25 cellular contexts compared by ENCODE assay signal in the genomic region with DNA sequence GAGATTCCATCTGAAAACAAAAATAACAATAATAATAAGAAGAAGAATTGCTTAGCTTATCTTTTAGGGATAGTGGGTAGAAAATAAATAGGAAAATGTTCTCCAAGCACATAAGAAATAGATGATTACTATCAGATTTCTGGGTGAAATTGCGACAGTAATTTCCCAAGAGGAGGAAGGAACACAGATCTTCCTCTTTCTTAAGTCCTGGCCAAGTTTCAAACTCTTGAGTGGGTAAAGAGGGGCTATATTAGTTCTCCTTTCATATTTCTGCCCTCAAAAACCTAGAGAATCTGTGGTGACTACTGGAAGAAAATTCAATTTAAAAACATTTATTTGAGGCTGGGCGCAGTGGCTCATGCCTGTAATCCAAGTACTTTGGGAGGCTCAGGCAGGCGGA.
A peak's percentile ranks its signal among the peaks of the same experiment; 100 is the strongest.
DNase-seq lines count a peak whose midpoint lies in the region; ATAC-seq lines count a peak whose summit lies in the region.
"Had no signal": no experiment of that assay in that cellular context is flagged by ENCODE, and none has a peak within 500 bp of the region (broad histone marks: within the 10 kb centered on the region; RNA-seq: fewer than 3 reads in every experiment).

No MANE protein-coding gene starts in this region.

- ATAC-seq in HG03342 (IDR thresholded peaks at IDR 0.05; ENCODE audit: unreplicated experiment): no peak
- ATAC-seq: A549, pancreas, WTC11 had no signal

- peak; percentile 97 to 98 for DNase-seq in AML-193 (lab: John Stamatoyannopoulos, UW)
- peak; percentile 5 for DNase-seq in KG1 (lab: John Stamatoyannopoulos, UW)
- DNase-seq in OCI-M1 (lab: John Stamatoyannopoulos, UW): peak; percentile 51
- DNase-seq in fibroblast of gingiva (ENCODE audit: low read depth): peak; percentile 8
- no peak for DNase-seq in HUDEP-2 (lab: John Stamatoyannopoulos, UW; ENCODE audit: unreplicated experiment in 76 of 76)
- no peak for DNase-seq in cerebellar nuclear complex (lab: John Stamatoyannopoulos, UW)
- no peak for DNase-seq in NCI-H1436 treated with DMSO at 0.1 percent for 48 hours (lab: John Stamatoyannopoulos, UW)
- DNase-seq: activated naive CD4-positive, alpha-beta T cell treated with anti-CD3 and anti-CD28 coated beads for 36 hours; Caco-2; DMS79; effector CD8-positive, alpha-beta T cell; erythroblast; GDM1; HCEC 1CT; head of caudate nucleus; Karpas-422; NCI-H1092 treated with DMSO at 0.1 percent for 48 hours; NCI-H1930; NCI-H524 treated with DMSO at 0.1 percent for 48 hours; nephron progenitor cell; pancreas; SK-N-SH had no signal

Comparison
In these comparisons a context has a peak if more than half of its experiments do, and no peak if none do; other contexts are left out.
1. DNase-seq: peak in AML-193 (2 of 2), KG1 (single experiment), OCI-M1 (single experiment) and fibroblast of gingiva (single experiment); none in HUDEP-2 (0 of 76), cerebellar nuclear complex (0 of 2) and NCI-H1436 treated with DMSO at 0.1 percent for 48 hours (single experiment).